In genomic region chr6:143752459-143752858, GRCh38 we compare ENCODE assay signal across 23 cellular contexts.
"Had no signal": no experiment of that assay in that cellular context is flagged by ENCODE, and none has a peak within 500 bp of the region (broad histone marks: within the 10 kb centered on the region; RNA-seq: fewer than 3 reads in every experiment).

No MANE protein-coding gene starts in this region.

- H3K27ac ChIP-seq: epithelial cell of prostate, esophagus muscularis mucosa, gastrocnemius medialis, heart right ventricle, neural progenitor cell, ovary, suprapubic skin, upper lobe of left lung, vagina had no signal

- H3K36me3 Mint-ChIP-seq: natural killer cell treated with Interleukin-12 subunit alpha and Interleukin-12 subunit beta and Interleukin-15 and Interleukin-18, amount 100 ng/mL, for 72 hours had no signal

- DNase-seq: cortex of kidney; effector memory CD4-positive, alpha-beta T cell; gastrocnemius medialis; heart right ventricle; islet precursor cell; nucleus accumbens; ovary; right cardiac atrium; small intestine; stimulated activated CD4-positive, alpha-beta T cell treated with anti-CD3 and anti-CD28 coated beads, Interleukin-2, amount 100 ng/mL, for 48 hours; stimulated activated CD8-positive, alpha-beta memory T cell treated with anti-CD3 and anti-CD28 coated beads, Interleukin-4, amount 100 ng/mL, for 48 hours; stimulated activated naive CD8-positive, alpha-beta T cell treated with anti-CD3 and anti-CD28 coated beads, Interleukin-15, Interleukin-2, amounts not matched to agents 100 U/mL and 50 U/mL, for 24 hours; tibial artery; upper lobe of left lung had no signal

- H2AFZ ChIP-seq: neural progenitor cell had no signal

- H3K27me3 Mint-ChIP-seq: natural killer cell treated with Interleukin-12 subunit alpha and Interleukin-12 subunit beta and Interleukin-15 and Interleukin-18, amount 100 ng/mL, for 72 hours; progenitor cell of endocrine pancreas had no signal

- H3K36me3 ChIP-seq: gastrocnemius medialis, neural progenitor cell, ovary, suprapubic skin, tibial artery, vagina had no signal

- H3K4me3 Mint-ChIP-seq: natural killer cell treated with Interleukin-12 subunit alpha and Interleukin-12 subunit beta and Interleukin-15 and Interleukin-18, amount 100 ng/mL, for 72 hours; neural progenitor cell; stimulated activated effector memory CD8-positive, alpha-beta T cell treated with anti-CD3 and anti-CD28 coated beads, Interleukin-12 subunit alpha, Interleukin-12 subunit beta, amount 100 ng/mL, for 72 hours had no signal

- ATAC-seq: gastrocnemius medialis; heart right ventricle; left lobe of liver; natural killer cell treated with Interleukin-12 subunit alpha and Interleukin-12 subunit beta and Interleukin-15 and Interleukin-18, amount 100 ng/mL, for 72 hours; right cardiac atrium; stimulated activated effector memory CD8-positive, alpha-beta T cell treated with anti-CD3 and anti-CD28 coated beads, Interleukin-12 subunit alpha, Interleukin-12 subunit beta, amount 100 ng/mL, for 72 hours; stimulated activated naive CD8-positive, alpha-beta T cell treated with anti-CD3 and anti-CD28 coated beads, Interleukin-15, Interleukin-2, amounts not matched to agents 100 U/mL and 50 U/mL, for 24 hours had no signal

- H3K4me1 ChIP-seq: suprapubic skin, vagina had no signal

- H3K9me3 Mint-ChIP-seq: natural killer cell treated with Interleukin-12 subunit alpha and Interleukin-12 subunit beta and Interleukin-15 and Interleukin-18, amount 100 ng/mL, for 72 hours; neural progenitor cell; stimulated activated effector memory CD8-positive, alpha-beta T cell treated with anti-CD3 and anti-CD28 coated beads, Interleukin-12 subunit alpha, Interleukin-12 subunit beta, amount 100 ng/mL, for 72 hours had no signal

- H3K4me2 ChIP-seq: neural progenitor cell had no signal

- H3K27ac Mint-ChIP-seq: natural killer cell treated with Interleukin-12 subunit alpha and Interleukin-12 subunit beta and Interleukin-15 and Interleukin-18, amount 100 ng/mL, for 72 hours; neural progenitor cell; progenitor cell of endocrine pancreas had no signal

- H3K27me3 ChIP-seq: esophagus muscularis mucosa, gastrocnemius medialis, heart right ventricle, neural progenitor cell, ovary, suprapubic skin, tibial artery, upper lobe of left lung, vagina had no signal

- H3K4me3 ChIP-seq: esophagus muscularis mucosa, gastrocnemius medialis, heart right ventricle, neural progenitor cell, ovary, suprapubic skin, tibial artery, upper lobe of left lung, vagina had no signal

- H3K9me3 ChIP-seq: esophagus muscularis mucosa, gastrocnemius medialis, heart right ventricle, ovary, suprapubic skin, tibial artery, upper lobe of left lung, vagina had no signal
